Comparison of ENCODE assay signal across 14 cellular contexts in the genomic region with DNA sequence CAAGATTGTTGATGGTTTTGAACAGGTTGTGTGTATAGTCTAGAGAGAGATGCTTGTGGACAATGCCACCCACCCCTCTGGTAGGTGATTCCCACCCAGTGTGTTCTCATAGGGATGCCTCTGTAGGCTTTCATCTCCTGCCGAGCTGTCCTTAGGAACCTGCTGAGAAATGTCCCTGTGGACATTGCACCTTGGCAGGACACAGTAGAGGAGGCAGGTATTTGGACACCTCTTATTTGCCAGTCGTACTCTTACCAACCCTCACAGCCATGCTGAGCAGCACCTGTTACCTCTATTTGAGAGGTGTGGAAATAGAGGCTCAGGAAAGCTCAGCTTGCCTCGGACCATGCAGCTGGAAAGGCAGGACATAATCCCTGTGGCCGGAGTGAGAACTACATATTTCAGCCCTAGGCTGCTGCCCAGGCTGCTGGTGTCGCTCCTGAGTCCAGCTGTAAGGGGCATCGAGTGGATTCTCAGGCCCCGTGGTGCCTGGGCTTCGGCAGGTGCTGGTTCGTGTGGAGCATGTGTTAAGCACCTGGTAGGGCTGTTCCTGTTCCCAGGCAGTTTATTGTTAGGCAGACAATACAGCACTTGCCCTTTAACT. TPM values are rescaled to one million over a fixed set of nuclear protein-coding genes. Genes with fewer than 3 reads are reported as not detected.
DNase-seq lines count a peak whose midpoint lies in the region; ATAC-seq, FAIRE-seq and TF ChIP-seq lines count a peak whose summit lies in the region.
"Had no signal": no experiment of that assay in that cellular context is flagged by ENCODE, and none has a peak within 500 bp of the region (broad histone marks: within the 10 kb centered on the region; RNA-seq: fewer than 3 reads in every experiment).

No MANE protein-coding gene starts in this region.

- no peak overlapping the region for H3K9ac ChIP-seq in endothelial cell of umbilical vein (replicated peaks; ENCODE audit: extremely low read depth, insufficient read depth, low read length)
- H3K9ac ChIP-seq in parathyroid adenoma: no peak overlapping the region

- DNase-seq in NCI-H146 (lab: John Stamatoyannopoulos, UW) (peak; percentile 57), endothelial cell of umbilical vein (ENCODE audit: low read depth, low spot score) (peak; percentile 11), nephron progenitor cell (no peak), SJCRH30 (no peak), PC-9 (no peak)
- DNase-seq: activated CD8-positive, alpha-beta memory T cell treated with anti-CD3 and anti-CD28 coated beads for 24 hours; AML-193; T-helper 2 cell had no signal

- H3K36me3 Mint-ChIP-seq in nephron progenitor cell (ENCODE audit: low read depth): peaks cover 19% of the 10 kb centered on the region
- H3K36me3 Mint-ChIP-seq: activated naive CD4-positive, alpha-beta T cell treated with anti-CD3 and anti-CD28 coated beads, Interleukin-2, amount 50 U/mL, for 72 hours had no signal

- TF ChIP-seq CTCF in C4-2B (conservative IDR thresholded peaks at IDR 0.05): no peak; the same call in 1 of the 2 replicates
- TF ChIP-seq CTCF in endothelial cell of umbilical vein (IDR thresholded peaks at IDR 0.05; ENCODE audit: extremely low read depth in 1 of 2, insufficient read depth in 1 of 2, low read depth in 1 of 2, low read length in 2 of 2): peak in 1 of 2 donors; percentile 14
- peak; percentile 29 for TF ChIP-seq CTCF in parathyroid adenoma (IDR thresholded peaks at IDR 0.05)
- no peak for TF ChIP-seq CTCF in nephron progenitor cell (IDR thresholded peaks at IDR 0.05)
- TF ChIP-seq CTCF in PC-9 (conservative IDR thresholded peaks at IDR 0.05): no peak

- no peaks in the 10 kb centered on the region for H3K9me2 ChIP-seq in PC-9 (ENCODE audit: insufficient read depth)

- BruUV-seq in endothelial cell of umbilical vein (replicated peaks; lab: Mats Ljungman, UMichigan) (no TSS peak), PC-9 (replicated peaks; lab: Mats Ljungman, UMichigan) (no TSS peak)

- H3K4me2 ChIP-seq in endothelial cell of umbilical vein (ENCODE audit: insufficient read depth, low read length) (no peak overlapping the region), parathyroid adenoma (ENCODE audit: low read length) (no peak overlapping the region), PC-9 (no peak overlapping the region)

- POLR2A ChIA-PET in endothelial cell of umbilical vein (lab: Charles Lee): no interaction called here
- POLR2A ChIA-PET in PC-9 (lab: Charles Lee; ENCODE audit: unreplicated experiment): no interaction called here

- H3K79me2 ChIP-seq in endothelial cell of umbilical vein (ENCODE audit: control insufficient read depth, insufficient read depth, low read length): peaks cover 43% of the 10 kb centered on the region
- peaks cover 52% of the 10 kb centered on the region for H3K79me2 ChIP-seq in parathyroid adenoma
- H3K79me2 ChIP-seq in PC-9 (ENCODE audit: low read depth): peaks cover 41% of the 10 kb centered on the region

- H3K27me3 Mint-ChIP-seq in nephron progenitor cell (ENCODE audit: low read depth, poor library complexity): no peaks in the 10 kb centered on the region

- no peak overlapping the region for H3K4me3 Mint-ChIP-seq in nephron progenitor cell

- H3K27me3 ChIP-seq in endothelial cell of umbilical vein (ENCODE audit: control insufficient read depth in 2 of 2, insufficient read depth in 2 of 2, low read length in 2 of 2) (no peaks in the 10 kb centered on the region), parathyroid adenoma (ENCODE audit: control insufficient read depth, insufficient read depth, low read length) (no peaks in the 10 kb centered on the region), SJCRH30 (no peaks in the 10 kb centered on the region), PC-9 (ENCODE audit: insufficient read depth, low read depth) (no peaks in the 10 kb centered on the region)

- no peak overlapping the region for H2AFZ ChIP-seq in endothelial cell of umbilical vein (ENCODE audit: low read depth, low read length)
- peak overlapping the region; percentile 19 for H2AFZ ChIP-seq in parathyroid adenoma
- H2AFZ ChIP-seq in PC-9: no peak overlapping the region

- H3K9me3 ChIP-seq in endothelial cell of umbilical vein (replicated peaks; ENCODE audit: control insufficient read depth, insufficient read depth, low read length) (no peaks in the 10 kb centered on the region), parathyroid adenoma (ENCODE audit: control insufficient read depth, low read length) (no peaks in the 10 kb centered on the region), SJCRH30 (replicated peaks) (no peaks in the 10 kb centered on the region), PC-9 (ENCODE audit: insufficient read depth, low read depth) (no peaks in the 10 kb centered on the region)

- H3K9me3 Mint-ChIP-seq in nephron progenitor cell: no peaks in the 10 kb centered on the region
- H3K9me3 Mint-ChIP-seq: activated naive CD4-positive, alpha-beta T cell treated with anti-CD3 and anti-CD28 coated beads, Interleukin-2, amount 50 U/mL, for 72 hours; naive B cell had no signal

- no peak for FAIRE-seq in endothelial cell of umbilical vein (lab: Jason Lieb, UNC)

- no peak for ATAC-seq in GM21717 (IDR thresholded peaks at IDR 0.05; ENCODE audit: unreplicated experiment)
- ATAC-seq: activated naive CD4-positive, alpha-beta T cell treated with anti-CD3 and anti-CD28 coated beads, Interleukin-2, amount 50 U/mL, for 72 hours had no signal

- H3K27ac Mint-ChIP-seq in nephron progenitor cell: no peak overlapping the region
- H3K27ac Mint-ChIP-seq: activated naive CD4-positive, alpha-beta T cell treated with anti-CD3 and anti-CD28 coated beads, Interleukin-2, amount 50 U/mL, for 72 hours had no signal

- H3F3A ChIP-seq in PC-9 (ENCODE audit: insufficient read depth, low read depth): no peaks in the 10 kb centered on the region

- dilution Hi-C loops in endothelial cell of umbilical vein (cut with MboI; ENCODE audit: extremely low pct_ligation_motif_present, low sequenced_read_pairs): no loop called here

- peaks cover 55% of the 10 kb centered on the region for H3K4me1 Mint-ChIP-seq in nephron progenitor cell

- no peaks in the 10 kb centered on the region for H3K9me1 ChIP-seq in endothelial cell of umbilical vein (replicated peaks; ENCODE audit: control insufficient read depth, extremely low read depth, insufficient read depth, low read length)

- H3K4me3 ChIP-seq in endothelial cell of umbilical vein (replicated peaks in 1 of 3; ENCODE audit: insufficient read depth in 1 of 3, low read depth in 1 of 3, low read length in 3 of 3) (no peak overlapping the region), parathyroid adenoma (ENCODE audit: low read depth, low read length) (no peak overlapping the region), SJCRH30 (no peak overlapping the region), PC-9 (no peak overlapping the region)

- H3K4me1 ChIP-seq in endothelial cell of umbilical vein (ENCODE audit: control insufficient read depth, extremely low read depth, insufficient read depth, low read length): peaks cover 10% of the 10 kb centered on the region
- peaks cover 30% of the 10 kb centered on the region for H3K4me1 ChIP-seq in parathyroid adenoma
- H3K4me1 ChIP-seq in SJCRH30: no peaks in the 10 kb centered on the region
- no peaks in the 10 kb centered on the region for H3K4me1 ChIP-seq in PC-9 (replicated peaks; ENCODE audit: insufficient read depth)

- H3K36me3 ChIP-seq in endothelial cell of umbilical vein (ENCODE audit: control insufficient read depth in 2 of 2, extremely low read depth in 1 of 2, insufficient read depth in 2 of 2, low read length in 2 of 2) (peaks cover 2 to 6% of the 10 kb centered on the region in 2 experiments), parathyroid adenoma (ENCODE audit: control insufficient read depth, insufficient read depth, low read length) (no peaks in the 10 kb centered on the region), SJCRH30 (peaks cover 8% of the 10 kb centered on the region), PC-9 (ENCODE audit: low read depth) (peaks cover 5% of the 10 kb centered on the region; the same call in 1 of the 2 replicates)

- CTCF ChIA-PET in endothelial cell of umbilical vein (lab: Charles Lee) (interaction anchor here (1.3 kb wide), 1 partner anchor 21 kb away, joined by 5 read pairs; no protein-coding TSS in a partner anchor), PC-9 (lab: Charles Lee) (no interaction called here)

- TF ChIP-seq POLR2A in endothelial cell of umbilical vein (IDR thresholded peaks at IDR 0.05; ENCODE audit: low read depth, low read length): no peak

- H3K27ac ChIP-seq in C4-2B (peak overlapping the region; percentile 85), endothelial cell of umbilical vein (ENCODE audit: insufficient read depth, low read depth, low read length) (no peak overlapping the region), parathyroid adenoma (no peak overlapping the region), SJCRH30 (no peak overlapping the region), PC-9 (no peak overlapping the region)
- H3K27ac ChIP-seq: HL-60 had no signal

- intact Hi-C loops in endothelial cell of umbilical vein (cut with micrococcal nuclease): no loop called here
- intact Hi-C loops in PC-9 (cut with micrococcal nuclease; ENCODE audit: unreplicated experiment): no loop called here

- H4K20me1 ChIP-seq in endothelial cell of umbilical vein (replicated peaks; ENCODE audit: control insufficient read depth, extremely low read depth, insufficient read depth, low read length) (no peaks in the 10 kb centered on the region), PC-9 (ENCODE audit: insufficient read depth) (peaks cover 6% of the 10 kb centered on the region; the same call in 1 of the 2 replicates)

TF ChIP-seq in endothelial cell of umbilical vein, 7 proteins besides CTCF, POLR2A, EP300 and RAD21:
- TF ChIP-seq, protein P1, sequence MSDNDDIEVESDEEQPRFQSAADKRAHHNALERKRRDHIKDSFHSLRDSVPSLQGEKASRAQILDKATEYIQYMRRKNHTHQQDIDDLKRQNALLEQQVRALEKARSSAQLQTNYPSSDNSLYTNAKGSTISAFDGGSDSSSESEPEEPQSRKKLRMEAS (IDR thresholded peaks at IDR 0.05; ENCODE audit: insufficient read depth, insufficient read length): no peak

RNA-seq across cellular contexts. Expression of a gene that starts 33.3 kb away (rescaled TPM):
- total RNA-seq in endothelial cell of umbilical vein: 55.3 and 70.5 TPM in 2 replicates
- 39.6 and 40.3 TPM in 2 replicates for polyA plus RNA-seq in endothelial cell of umbilical vein
- polyA plus RNA-seq in endothelial cell of umbilical vein (2011; cell fraction: cytosol; rRNA removed): 32.3 and 33.2 TPM in 2 replicates
- 70.5 and 72.9 TPM in 2 replicates for polyA plus RNA-seq in endothelial cell of umbilical vein (2011; cell fraction: nucleus; rRNA removed)
- 54.8 and 59.3 TPM in 2 replicates for polyA plus RNA-seq in endothelial cell of umbilical vein (2012)
- 60.8 and 104 TPM in 2 replicates for polyA minus RNA-seq in endothelial cell of umbilical vein
- polyA minus RNA-seq in endothelial cell of umbilical vein (2011; cell fraction: cytosol; rRNA and poly(A)+ RNA removed): 16.4 TPM
- 52.7 and 59.7 TPM in 2 replicates for polyA minus RNA-seq in endothelial cell of umbilical vein (2011; cell fraction: nucleus; rRNA and poly(A)+ RNA removed)
- total RNA-seq in SJCRH30 (2014; rRNA removed; shearing (Covaris generic)): 56.4 and 64.1 TPM in 2 replicates
- 113 TPM in 2 replicates for total RNA-seq in PC-9 (2021)

Comparison
In these comparisons a context has a peak if more than half of its experiments do, and no peak if none do; other contexts are left out.
1. DNase-seq: peak in NCI-H146 (single experiment) and endothelial cell of umbilical vein (single experiment); none in nephron progenitor cell (single experiment), SJCRH30 (0 of 2) and PC-9 (0 of 2).